In genomic region chr14:50560929-50561280, GRCh38 we compare ENCODE assay signal across 8 cellular contexts. TPM values are rescaled to one million over a fixed set of nuclear protein-coding genes. Genes with fewer than 3 reads are reported as not detected.
DNase-seq lines count a peak whose midpoint lies in the region; ATAC-seq, FAIRE-seq and TF ChIP-seq lines count a peak whose summit lies in the region.

No MANE protein-coding gene starts in this region.

- intact Hi-C loops in activated CD4-positive, alpha-beta memory T cell treated with anti-CD3 and anti-CD28 coated beads for 36 hours (cut with micrococcal nuclease): no loop called here

- peak overlapping the region; percentile 65 for H3K4me3 ChIP-seq in effector memory CD4-positive, alpha-beta T cell (ENCODE audit: insufficient read depth, low read depth, low read length, poor library complexity, severe bottlenecking)
- H3K4me3 ChIP-seq in lung: peak overlapping the region; percentile 75

- peak; percentile 54 for FAIRE-seq in GM19239 (lab: Jason Lieb, UNC)

- peaks cover 32% of the 10 kb centered on the region for H3K27me3 ChIP-seq in effector memory CD4-positive, alpha-beta T cell (replicated peaks; ENCODE audit: control insufficient read depth, insufficient read depth, low read length, poor library complexity, severe bottlenecking)
- H3K27me3 ChIP-seq in lung (ENCODE audit: control insufficient read depth, insufficient read depth): no peaks in the 10 kb centered on the region

- POLR2A ChIA-PET in activated CD4-positive, alpha-beta memory T cell treated with anti-CD3 and anti-CD28 coated beads for 36 hours (lab: Charles Lee): no interaction called here

- H3K9me3 ChIP-seq in effector memory CD4-positive, alpha-beta T cell (ENCODE audit: control insufficient read depth, low read length): no peaks in the 10 kb centered on the region
- no peaks in the 10 kb centered on the region for H3K9me3 ChIP-seq in lung (ENCODE audit: control insufficient read depth in 2 of 2, insufficient read depth in 1 of 2, low read length in 1 of 2)

- TF ChIP-seq CTCF in 22Rv1 (IDR thresholded peaks at IDR 0.05): no peak
- no peak for TF ChIP-seq CTCF in lung (IDR thresholded peaks at IDR 0.05; ENCODE audit: control extremely low read depth, extremely low read depth)

- H3K4me1 Mint-ChIP-seq in activated CD4-positive, alpha-beta memory T cell treated with anti-CD3 and anti-CD28 coated beads for 36 hours (ENCODE audit: low read depth): peaks cover 10% of the 10 kb centered on the region

- H3K27ac Mint-ChIP-seq in activated CD4-positive, alpha-beta memory T cell treated with anti-CD3 and anti-CD28 coated beads for 36 hours: no peak overlapping the region

- DNase-seq in GM19239 (ENCODE audit: insufficient read length, low spot score): no peak
- DNase-seq in NCI-H2227 (lab: John Stamatoyannopoulos, UW; ENCODE audit: unreplicated experiment): peak; percentile 92
- peak; percentile 65 for DNase-seq in activated CD4-positive, alpha-beta memory T cell treated with anti-CD3 and anti-CD28 coated beads for 36 hours
- no peak for DNase-seq in effector memory CD4-positive, alpha-beta T cell
- DNase-seq in lung (ENCODE audit: low spot score): peak; percentile 82
- DNase-seq in stimulated activated CD4-positive, alpha-beta T cell treated with anti-CD3 and anti-CD28 coated beads, Interleukin-4, amount 100 ng/mL, for 48 hours (ENCODE audit: low read depth in 2 of 2): peak; percentile 46 to 63
- DNase-seq in amniotic stem cell (lab: John Stamatoyannopoulos, UW): no peak

- H3K27me3 Mint-ChIP-seq in activated CD4-positive, alpha-beta memory T cell treated with anti-CD3 and anti-CD28 coated beads for 36 hours: peaks cover 45% of the 10 kb centered on the region

- CTCF ChIA-PET in activated CD4-positive, alpha-beta memory T cell treated with anti-CD3 and anti-CD28 coated beads for 36 hours (lab: Charles Lee): no interaction called here

- peak; percentile 90 for ATAC-seq in lung (ENCODE audit: insufficient read depth, low FRiP score)

- H3K36me3 ChIP-seq in effector memory CD4-positive, alpha-beta T cell (ENCODE audit: control insufficient read depth, insufficient read depth, low read length): no peaks in the 10 kb centered on the region
- no peaks in the 10 kb centered on the region for H3K36me3 ChIP-seq in lung (ENCODE audit: control insufficient read depth in 2 of 2, insufficient read depth in 2 of 2, low read length in 2 of 2)

- WGBS in lung, 2 donors: 0% methylated on average over 21 of the region's 21 CpGs

- H3K36me3 Mint-ChIP-seq in activated CD4-positive, alpha-beta memory T cell treated with anti-CD3 and anti-CD28 coated beads for 36 hours: no peaks in the 10 kb centered on the region

- peak overlapping the region; percentile 66 for H3K4me3 Mint-ChIP-seq in activated CD4-positive, alpha-beta memory T cell treated with anti-CD3 and anti-CD28 coated beads for 36 hours

- H3K9me3 Mint-ChIP-seq in activated CD4-positive, alpha-beta memory T cell treated with anti-CD3 and anti-CD28 coated beads for 36 hours: no peaks in the 10 kb centered on the region

- H3K4me1 ChIP-seq in effector memory CD4-positive, alpha-beta T cell (ENCODE audit: control insufficient read depth, insufficient read depth, low read length, poor library complexity, severe bottlenecking): peaks cover 12% of the 10 kb centered on the region
- no peaks in the 10 kb centered on the region for H3K4me1 ChIP-seq in lung (ENCODE audit: control insufficient read depth in 2 of 2, insufficient read depth in 2 of 2, low read length in 2 of 2)

- H3K27ac ChIP-seq in 22Rv1 (peak overlapping the region; percentile 92), lung (ENCODE audit: low read depth in 1 of 2, low read length in 1 of 2) (peak overlapping the region; percentile 48 to 95)
- no peak overlapping the region for H3K27ac ChIP-seq in effector memory CD4-positive, alpha-beta T cell (ENCODE audit: insufficient read depth, low read length, poor library complexity, severe bottlenecking)

RNA-seq across cellular contexts. Expression of gene ATL1, which starts 1.0 kb away (rescaled TPM):
- total RNA-seq in activated CD4-positive, alpha-beta memory T cell treated with anti-CD3 and anti-CD28 coated beads for 36 hours: under 1 TPM; 0.38 to 0.58 TPM
- total RNA-seq in lung: 1 to 10 TPM; 5.9 to 8.7 TPM
- 1 to 10 TPM; 2.0 to 3.6 TPM for polyA plus RNA-seq in lung

RNA-seq across cellular contexts. Expression of gene MAP4K5, which starts 28.5 kb away (rescaled TPM):
- total RNA-seq in activated CD4-positive, alpha-beta memory T cell treated with anti-CD3 and anti-CD28 coated beads for 36 hours: 10 to 100 TPM; 14.6 to 15.6 TPM
- 100 to 1,000 TPM in 1 of 2 donors, 10 to 100 TPM in 1; 40.9 to 105 TPM for total RNA-seq in lung
- 10 to 100 TPM; 12.4 to 19.5 TPM for polyA plus RNA-seq in lung

Comparison
In these comparisons a context has a peak if more than half of its experiments do, and no peak if none do; other contexts are left out.
1. DNase-seq: peak in NCI-H2227 (single experiment), activated CD4-positive, alpha-beta memory T cell treated with anti-CD3 and anti-CD28 coated beads for 36 hours (single experiment), lung (single experiment) and stimulated activated CD4-positive, alpha-beta T cell treated with anti-CD3 and anti-CD28 coated beads, Interleukin-4, amount 100 ng/mL, for 48 hours (2 of 2); none in GM19239 (single experiment), effector memory CD4-positive, alpha-beta T cell (0 of 3) and amniotic stem cell (single experiment).
2. RNA of gene ATL1, which starts 1.0 kb away (total RNA-seq): 5.9 to 8.7 TPM in lung; 0.38 to 0.58 TPM in activated CD4-positive, alpha-beta memory T cell treated with anti-CD3 and anti-CD28 coated beads for 36 hours; every median in the first group is over 4 times any median in the second.